Comparison of ENCODE assay signal across 1 cellular context in genomic region chr1:75615664-75616435, GRCh38.
TF ChIP-seq lines count a peak whose summit lies in the region.

No MANE protein-coding gene starts in this region.

TF ChIP-seq in HepG2, 621 proteins besides CTCF, POLR2A, EP300 and RAD21 (continued from another document):
- TF ChIP-seq, protein P1, sequence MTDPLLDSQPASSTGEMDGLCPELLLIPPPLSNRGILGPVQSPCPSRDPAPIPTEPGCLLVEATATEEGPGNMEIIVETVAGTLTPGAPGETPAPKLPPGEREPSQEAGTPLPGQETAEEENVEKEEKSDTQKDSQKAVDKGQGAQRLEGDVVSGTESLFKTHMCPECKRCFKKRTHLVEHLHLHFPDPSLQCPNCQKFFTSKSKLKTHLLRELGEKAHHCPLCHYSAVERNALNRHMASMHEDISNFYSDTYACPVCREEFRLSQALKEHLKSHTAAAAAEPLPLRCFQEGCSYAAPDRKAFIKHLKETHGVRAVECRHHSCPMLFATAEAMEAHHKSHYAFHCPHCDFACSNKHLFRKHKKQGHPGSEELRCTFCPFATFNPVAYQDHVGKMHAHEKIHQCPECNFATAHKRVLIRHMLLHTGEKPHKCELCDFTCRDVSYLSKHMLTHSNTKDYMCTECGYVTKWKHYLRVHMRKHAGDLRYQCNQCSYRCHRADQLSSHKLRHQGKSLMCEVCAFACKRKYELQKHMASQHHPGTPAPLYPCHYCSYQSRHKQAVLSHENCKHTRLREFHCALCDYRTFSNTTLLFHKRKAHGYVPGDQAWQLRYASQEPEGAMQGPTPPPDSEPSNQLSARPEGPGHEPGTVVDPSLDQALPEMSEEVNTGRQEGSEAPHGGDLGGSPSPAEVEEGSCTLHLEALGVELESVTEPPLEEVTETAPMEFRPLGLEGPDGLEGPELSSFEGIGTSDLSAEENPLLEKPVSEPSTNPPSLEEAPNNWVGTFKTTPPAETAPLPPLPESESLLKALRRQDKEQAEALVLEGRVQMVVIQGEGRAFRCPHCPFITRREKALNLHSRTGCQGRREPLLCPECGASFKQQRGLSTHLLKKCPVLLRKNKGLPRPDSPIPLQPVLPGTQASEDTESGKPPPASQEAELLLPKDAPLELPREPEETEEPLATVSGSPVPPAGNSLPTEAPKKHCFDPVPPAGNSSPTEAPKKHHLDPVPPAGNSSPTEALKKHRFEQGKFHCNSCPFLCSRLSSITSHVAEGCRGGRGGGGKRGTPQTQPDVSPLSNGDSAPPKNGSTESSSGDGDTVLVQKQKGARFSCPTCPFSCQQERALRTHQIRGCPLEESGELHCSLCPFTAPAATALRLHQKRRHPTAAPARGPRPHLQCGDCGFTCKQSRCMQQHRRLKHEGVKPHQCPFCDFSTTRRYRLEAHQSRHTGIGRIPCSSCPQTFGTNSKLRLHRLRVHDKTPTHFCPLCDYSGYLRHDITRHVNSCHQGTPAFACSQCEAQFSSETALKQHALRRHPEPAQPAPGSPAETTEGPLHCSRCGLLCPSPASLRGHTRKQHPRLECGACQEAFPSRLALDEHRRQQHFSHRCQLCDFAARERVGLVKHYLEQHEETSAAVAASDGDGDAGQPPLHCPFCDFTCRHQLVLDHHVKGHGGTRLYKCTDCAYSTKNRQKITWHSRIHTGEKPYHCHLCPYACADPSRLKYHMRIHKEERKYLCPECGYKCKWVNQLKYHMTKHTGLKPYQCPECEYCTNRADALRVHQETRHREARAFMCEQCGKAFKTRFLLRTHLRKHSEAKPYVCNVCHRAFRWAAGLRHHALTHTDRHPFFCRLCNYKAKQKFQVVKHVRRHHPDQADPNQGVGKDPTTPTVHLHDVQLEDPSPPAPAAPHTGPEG (CRISPR knock-in tag; IDR thresholded peaks at IDR 0.05): 0 out of 2 replicates have a peak, but pooled peaks have one; percentile 32
- TF ChIP-seq ZNF343 (CRISPR knock-in tag; IDR thresholded peaks at IDR 0.05) (no peak), UBTF (CRISPR knock-in tag; IDR thresholded peaks at IDR 0.05) (peak; percentile 57; the same call in 1 of the 2 replicates), ZNF292 (CRISPR knock-in tag; IDR thresholded peaks at IDR 0.05; ENCODE audit: borderline replicate concordance, low read depth) (peak; percentile 39; the same call in 1 of the 2 replicates), PRPF4 (IDR thresholded peaks at IDR 0.05; ENCODE audit: low read depth, low read length, poor library complexity, severe bottlenecking) (no peak), MAZ (IDR thresholded peaks at IDR 0.05; ENCODE audit: borderline replicate concordance, low read depth, low read length) (no peak), MAZ (CRISPR knock-in tag; IDR thresholded peaks at IDR 0.05; ENCODE audit: low read depth) (0 out of 2 replicates have a peak, but pooled peaks have one; percentile 41), YEATS4 (CRISPR knock-in tag; IDR thresholded peaks at IDR 0.05; ENCODE audit: borderline replicate concordance) (no peak), SKI (IDR thresholded peaks at IDR 0.05; ENCODE audit: partially characterized antibody) (no peak), ZNF768 (CRISPR knock-in tag; IDR thresholded peaks at IDR 0.05) (0 out of 2 replicates have a peak, but pooled peaks have one; percentile 15)
- TF ChIP-seq, protein P2, sequence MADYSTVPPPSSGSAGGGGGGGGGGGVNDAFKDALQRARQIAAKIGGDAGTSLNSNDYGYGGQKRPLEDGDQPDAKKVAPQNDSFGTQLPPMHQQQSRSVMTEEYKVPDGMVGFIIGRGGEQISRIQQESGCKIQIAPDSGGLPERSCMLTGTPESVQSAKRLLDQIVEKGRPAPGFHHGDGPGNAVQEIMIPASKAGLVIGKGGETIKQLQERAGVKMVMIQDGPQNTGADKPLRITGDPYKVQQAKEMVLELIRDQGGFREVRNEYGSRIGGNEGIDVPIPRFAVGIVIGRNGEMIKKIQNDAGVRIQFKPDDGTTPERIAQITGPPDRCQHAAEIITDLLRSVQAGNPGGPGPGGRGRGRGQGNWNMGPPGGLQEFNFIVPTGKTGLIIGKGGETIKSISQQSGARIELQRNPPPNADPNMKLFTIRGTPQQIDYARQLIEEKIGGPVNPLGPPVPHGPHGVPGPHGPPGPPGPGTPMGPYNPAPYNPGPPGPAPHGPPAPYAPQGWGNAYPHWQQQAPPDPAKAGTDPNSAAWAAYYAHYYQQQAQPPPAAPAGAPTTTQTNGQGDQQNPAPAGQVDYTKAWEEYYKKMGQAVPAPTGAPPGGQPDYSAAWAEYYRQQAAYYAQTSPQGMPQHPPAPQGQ (CRISPR knock-in tag; IDR thresholded peaks at IDR 0.05; ENCODE audit: borderline replicate concordance): no peak
- TF ChIP-seq, protein P3, sequence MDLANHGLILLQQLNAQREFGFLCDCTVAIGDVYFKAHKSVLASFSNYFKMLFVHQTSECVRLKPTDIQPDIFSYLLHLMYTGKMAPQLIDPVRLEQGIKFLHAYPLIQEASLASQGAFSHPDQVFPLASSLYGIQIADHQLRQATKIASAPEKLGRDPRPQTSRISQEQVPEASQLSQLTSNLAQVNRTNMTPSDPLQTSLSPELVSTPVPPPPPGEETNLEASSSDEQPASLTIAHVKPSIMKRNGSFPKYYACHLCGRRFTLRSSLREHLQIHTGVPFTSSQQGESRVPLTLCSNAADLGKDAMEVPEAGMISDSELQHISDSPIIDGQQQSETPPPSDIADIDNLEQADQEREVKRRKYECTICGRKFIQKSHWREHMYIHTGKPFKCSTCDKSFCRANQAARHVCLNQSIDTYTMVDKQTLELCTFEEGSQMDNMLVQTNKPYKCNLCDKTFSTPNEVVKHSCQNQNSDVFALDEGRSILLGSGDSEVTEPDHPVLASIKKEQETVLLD (CRISPR knock-in tag; IDR thresholded peaks at IDR 0.05; ENCODE audit: low read depth): no peak
- TF ChIP-seq, protein P4, sequence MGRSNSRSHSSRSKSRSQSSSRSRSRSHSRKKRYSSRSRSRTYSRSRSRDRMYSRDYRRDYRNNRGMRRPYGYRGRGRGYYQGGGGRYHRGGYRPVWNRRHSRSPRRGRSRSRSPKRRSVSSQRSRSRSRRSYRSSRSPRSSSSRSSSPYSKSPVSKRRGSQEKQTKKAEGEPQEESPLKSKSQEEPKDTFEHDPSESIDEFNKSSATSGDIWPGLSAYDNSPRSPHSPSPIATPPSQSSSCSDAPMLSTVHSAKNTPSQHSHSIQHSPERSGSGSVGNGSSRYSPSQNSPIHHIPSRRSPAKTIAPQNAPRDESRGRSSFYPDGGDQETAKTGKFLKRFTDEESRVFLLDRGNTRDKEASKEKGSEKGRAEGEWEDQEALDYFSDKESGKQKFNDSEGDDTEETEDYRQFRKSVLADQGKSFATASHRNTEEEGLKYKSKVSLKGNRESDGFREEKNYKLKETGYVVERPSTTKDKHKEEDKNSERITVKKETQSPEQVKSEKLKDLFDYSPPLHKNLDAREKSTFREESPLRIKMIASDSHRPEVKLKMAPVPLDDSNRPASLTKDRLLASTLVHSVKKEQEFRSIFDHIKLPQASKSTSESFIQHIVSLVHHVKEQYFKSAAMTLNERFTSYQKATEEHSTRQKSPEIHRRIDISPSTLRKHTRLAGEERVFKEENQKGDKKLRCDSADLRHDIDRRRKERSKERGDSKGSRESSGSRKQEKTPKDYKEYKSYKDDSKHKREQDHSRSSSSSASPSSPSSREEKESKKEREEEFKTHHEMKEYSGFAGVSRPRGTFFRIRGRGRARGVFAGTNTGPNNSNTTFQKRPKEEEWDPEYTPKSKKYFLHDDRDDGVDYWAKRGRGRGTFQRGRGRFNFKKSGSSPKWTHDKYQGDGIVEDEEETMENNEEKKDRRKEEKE (IDR thresholded peaks at IDR 0.05): no peak
